In genomic region chr20:3805594-3806264, GRCh38 we compare ENCODE assay signal across 10 cellular contexts. TPM values are rescaled to one million over a fixed set of nuclear protein-coding genes. Genes with fewer than 3 reads are reported as not detected.
DNase-seq lines count a peak whose midpoint lies in the region; ATAC-seq and TF ChIP-seq lines count a peak whose summit lies in the region.
"Had no signal": no experiment of that assay in that cellular context is flagged by ENCODE, and none has a peak within 500 bp of the region (broad histone marks: within the 10 kb centered on the region; RNA-seq: fewer than 3 reads in every experiment).

No MANE protein-coding gene starts in this region.

- H3K9me3 Mint-ChIP-seq in naive thymus-derived CD4-positive, alpha-beta T cell = no peaks in the 10 kb centered on the region

- CTCF ChIA-PET in naive thymus-derived CD4-positive, alpha-beta T cell (lab: Charles Lee) = no interaction called here

- H3K4me1 Mint-ChIP-seq in naive thymus-derived CD4-positive, alpha-beta T cell = peaks cover 46 to 83% (median 59%) of the 10 kb centered on the region in 7 donors

- DNase-seq in AG10803 (ENCODE audit: low read depth) = peak; percentile 72
- peak; percentile 46 for DNase-seq in OCI-M1 (lab: John Stamatoyannopoulos, UW)
- no peak for DNase-seq in naive thymus-derived CD4-positive, alpha-beta T cell
- no peak for DNase-seq in T-helper 9 cell
- DNase-seq in NCI-H1105 (lab: John Stamatoyannopoulos, UW) = no peak
- no peak for DNase-seq in AML-193 (lab: John Stamatoyannopoulos, UW)
- DNase-seq: activated CD8-positive, alpha-beta memory T cell treated with anti-CD3 and anti-CD28 coated beads for 24 hours had no signal

- no peak overlapping the region for H3K4me3 ChIP-seq in AG10803 (ENCODE audit: low read length)
- no peak overlapping the region for H3K4me3 ChIP-seq in duodenal mucosa (ENCODE audit: low read depth in 1 of 2, low read length in 2 of 2)
- H3K4me3 ChIP-seq in naive thymus-derived CD4-positive, alpha-beta T cell (ENCODE audit: low read length) = no peak overlapping the region
- H3K4me3 ChIP-seq: lung had no signal

- no peaks in the 10 kb centered on the region for H3K27me3 Mint-ChIP-seq in naive thymus-derived CD4-positive, alpha-beta T cell

- POLR2A ChIA-PET in naive thymus-derived CD4-positive, alpha-beta T cell (lab: Charles Lee) = no interaction called here

- no peak for ATAC-seq in naive thymus-derived CD4-positive, alpha-beta T cell
- ATAC-seq in GM21576 (IDR thresholded peaks at IDR 0.05; ENCODE audit: unreplicated experiment) = no peak

- intact Hi-C loops in naive thymus-derived CD4-positive, alpha-beta T cell (cut with micrococcal nuclease) = no loop called here

- H3K9me3 ChIP-seq in duodenal mucosa (ENCODE audit: control insufficient read depth in 1 of 2, low read length in 2 of 2) = no peaks in the 10 kb centered on the region
- H3K9me3 ChIP-seq in naive thymus-derived CD4-positive, alpha-beta T cell (ENCODE audit: control insufficient read depth in 2 of 3, low read length in 3 of 3) = no peaks in the 10 kb centered on the region

- no peak overlapping the region for H3K9ac ChIP-seq in duodenal mucosa (ENCODE audit: low read depth in 1 of 2, low read length in 2 of 2)

- TF ChIP-seq CTCF in AG10803 (conservative IDR thresholded peaks at IDR 0.05; ENCODE audit: low read length) = no peak

- H3K27ac Mint-ChIP-seq in naive thymus-derived CD4-positive, alpha-beta T cell = peak overlapping the region; percentile 11 to 98 (median 84)

- H3K27me3 ChIP-seq in duodenal mucosa (ENCODE audit: control insufficient read depth in 1 of 2, insufficient read depth in 2 of 2, low read length in 2 of 2) = no peaks in the 10 kb centered on the region
- no peaks in the 10 kb centered on the region for H3K27me3 ChIP-seq in naive thymus-derived CD4-positive, alpha-beta T cell (ENCODE audit: control insufficient read depth in 2 of 2, insufficient read depth in 2 of 2, low read length in 2 of 2)

- peaks cover 36 to 38% of the 10 kb centered on the region in 2 donors for H3K4me1 ChIP-seq in duodenal mucosa (ENCODE audit: control insufficient read depth in 1 of 2, insufficient read depth in 2 of 2, low read length in 2 of 2)
- H3K4me1 ChIP-seq in naive thymus-derived CD4-positive, alpha-beta T cell (ENCODE audit: control insufficient read depth in 2 of 2, insufficient read depth in 2 of 2, low read length in 2 of 2) = peaks cover 39 to 42% of the 10 kb centered on the region in 2 donors

- peaks cover 14 to 50% (median 36%) of the 10 kb centered on the region in 5 donors for H3K36me3 Mint-ChIP-seq in naive thymus-derived CD4-positive, alpha-beta T cell

- H3K27ac ChIP-seq in duodenal mucosa (ENCODE audit: low read depth, low read length) = peak overlapping the region; percentile 39
- H3K27ac ChIP-seq in naive thymus-derived CD4-positive, alpha-beta T cell (ENCODE audit: low read depth, low read length) = peak overlapping the region; percentile 41

- peak overlapping the region in 1 of 10 donors; percentile 18 for H3K4me3 Mint-ChIP-seq in naive thymus-derived CD4-positive, alpha-beta T cell

- peaks cover 28 to 44% of the 10 kb centered on the region in 2 donors for H3K36me3 ChIP-seq in duodenal mucosa (ENCODE audit: control insufficient read depth in 1 of 2, insufficient read depth in 2 of 2, low read length in 2 of 2)
- peaks cover 36 to 56% (median 37%) of the 10 kb centered on the region in 3 experiments for H3K36me3 ChIP-seq in naive thymus-derived CD4-positive, alpha-beta T cell (ENCODE audit: control insufficient read depth in 2 of 3, insufficient read depth in 3 of 3, low read length in 3 of 3)

RNA-seq across cellular contexts. Expression of gene CDC25B, which starts 9.6 kb away (rescaled TPM):
- 100 to 1,000 TPM; 166 to 392 (median 281) TPM for total RNA-seq in naive thymus-derived CD4-positive, alpha-beta T cell
- polyA plus RNA-seq in naive thymus-derived CD4-positive, alpha-beta T cell = 10 to 100 TPM; 37.0 to 45.7 TPM

RNA-seq across cellular contexts. Expression of gene AP5S1, which starts 14.6 kb away (rescaled TPM):
- 10 to 100 TPM in 4 of 5 experiments, 1 to 10 TPM in 1; 7.9 to 14.0 (median 10.8) TPM for total RNA-seq in naive thymus-derived CD4-positive, alpha-beta T cell
- polyA plus RNA-seq in naive thymus-derived CD4-positive, alpha-beta T cell = 10 to 100 TPM; 19.8 to 25.9 TPM

RNA-seq across cellular contexts. Expression of gene CENPB, which starts 19.2 kb away (rescaled TPM):
- 10 to 100 TPM; 35.3 to 73.6 (median 50.0) TPM for total RNA-seq in naive thymus-derived CD4-positive, alpha-beta T cell
- polyA plus RNA-seq in naive thymus-derived CD4-positive, alpha-beta T cell = 1 to 10 TPM; 1.3 to 1.8 TPM

RNA-seq across cellular contexts. Expression of gene SPEF1, which starts 24.5 kb away (rescaled TPM):
- under 1 TPM in 3 of 5 experiments, not detected in 2; 0.24 to 0.32 (median 0.29) TPM for total RNA-seq in naive thymus-derived CD4-positive, alpha-beta T cell
- not detected for polyA plus RNA-seq in naive thymus-derived CD4-positive, alpha-beta T cell

RNA-seq across cellular contexts. Expression of gene ADISSP, which starts 38.2 kb away (rescaled TPM):
- total RNA-seq in naive thymus-derived CD4-positive, alpha-beta T cell = 10 to 100 TPM; 14.0 to 27.4 (median 18.4) TPM
- 10 to 100 TPM; 20.7 to 21.7 TPM for polyA plus RNA-seq in naive thymus-derived CD4-positive, alpha-beta T cell

Comparison
In these comparisons a context has a peak if more than half of its experiments do, and no peak if none do; other contexts are left out.
1. DNase-seq: peak in AG10803 (single experiment) and OCI-M1 (single experiment); none in naive thymus-derived CD4-positive, alpha-beta T cell (0 of 9), T-helper 9 cell (single experiment), NCI-H1105 (single experiment) and AML-193 (0 of 2).